Comparison of ENCODE assay signal across 1 cellular context in genomic region chr5:131534995-131535394, GRCh38.
TF ChIP-seq lines count a peak whose summit lies in the region.

No MANE protein-coding gene starts in this region.

TF ChIP-seq in IMR-90, 13 proteins besides CTCF, POLR2A, EP300 and RAD21:
- no peak for TF ChIP-seq NFE2L2 (IDR thresholded peaks at IDR 0.05; ENCODE audit: low read depth, low read length)
- TF ChIP-seq SMC3 (IDR thresholded peaks at IDR 0.05; ENCODE audit: low read depth, low read length): no peak
- TF ChIP-seq BHLHE40 (IDR thresholded peaks at IDR 0.05; ENCODE audit: low read depth, low read length): no peak
